ENCODE assay signal across 1 cellular context in the genomic region with DNA sequence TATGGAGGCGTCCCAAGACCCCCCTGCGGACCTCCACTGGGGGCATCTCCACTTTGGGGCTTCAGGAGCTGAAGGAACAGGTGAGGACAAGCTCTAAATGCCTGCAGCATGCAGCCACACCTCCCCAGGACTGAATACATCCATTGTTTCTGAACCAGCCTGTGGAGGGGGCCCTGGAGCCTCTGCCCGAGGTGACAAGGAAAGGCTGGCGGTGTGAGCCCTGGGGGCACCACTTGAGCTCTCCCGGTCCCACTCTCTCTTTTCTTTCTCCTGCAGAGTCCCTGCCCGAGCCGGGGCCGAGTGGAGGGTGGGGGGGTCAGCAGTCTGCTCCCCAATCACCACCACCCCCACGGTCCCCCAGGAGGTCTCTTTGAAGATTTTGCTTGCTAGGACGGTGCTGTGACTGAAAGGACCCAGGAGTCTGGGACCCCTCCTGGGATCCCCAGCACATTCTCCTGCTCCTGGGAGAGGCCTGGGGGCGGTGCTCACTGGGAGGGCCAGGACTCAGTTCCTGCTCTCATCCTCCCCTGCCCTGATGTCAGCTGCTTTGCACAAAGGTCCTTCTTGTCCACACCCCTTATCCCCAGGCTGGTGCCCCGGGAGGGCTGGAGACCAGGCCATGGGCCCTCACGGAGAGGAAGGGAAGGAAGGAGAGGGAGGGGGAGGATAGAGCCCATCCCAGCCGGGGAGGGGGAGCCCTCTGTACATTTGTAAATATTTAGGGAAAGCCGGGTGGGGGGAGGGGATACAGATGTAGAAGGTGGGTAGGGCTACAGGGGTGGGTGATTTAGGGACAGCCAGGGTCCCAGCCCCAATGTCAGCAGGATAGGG.
TF ChIP-seq lines count a peak whose summit lies in the region.

No MANE protein-coding gene starts in this region.

TF ChIP-seq in HepG2, 621 proteins besides CTCF, POLR2A, EP300 and RAD21 (continued from another document and continues in another):
- TF ChIP-seq, protein P1, sequence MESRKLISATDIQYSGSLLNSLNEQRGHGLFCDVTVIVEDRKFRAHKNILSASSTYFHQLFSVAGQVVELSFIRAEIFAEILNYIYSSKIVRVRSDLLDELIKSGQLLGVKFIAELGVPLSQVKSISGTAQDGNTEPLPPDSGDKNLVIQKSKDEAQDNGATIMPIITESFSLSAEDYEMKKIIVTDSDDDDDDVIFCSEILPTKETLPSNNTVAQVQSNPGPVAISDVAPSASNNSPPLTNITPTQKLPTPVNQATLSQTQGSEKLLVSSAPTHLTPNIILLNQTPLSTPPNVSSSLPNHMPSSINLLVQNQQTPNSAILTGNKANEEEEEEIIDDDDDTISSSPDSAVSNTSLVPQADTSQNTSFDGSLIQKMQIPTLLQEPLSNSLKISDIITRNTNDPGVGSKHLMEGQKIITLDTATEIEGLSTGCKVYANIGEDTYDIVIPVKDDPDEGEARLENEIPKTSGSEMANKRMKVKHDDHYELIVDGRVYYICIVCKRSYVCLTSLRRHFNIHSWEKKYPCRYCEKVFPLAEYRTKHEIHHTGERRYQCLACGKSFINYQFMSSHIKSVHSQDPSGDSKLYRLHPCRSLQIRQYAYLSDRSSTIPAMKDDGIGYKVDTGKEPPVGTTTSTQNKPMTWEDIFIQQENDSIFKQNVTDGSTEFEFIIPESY (CRISPR knock-in tag; IDR thresholded peaks at IDR 0.05): no peak
- TF ChIP-seq, protein P2, sequence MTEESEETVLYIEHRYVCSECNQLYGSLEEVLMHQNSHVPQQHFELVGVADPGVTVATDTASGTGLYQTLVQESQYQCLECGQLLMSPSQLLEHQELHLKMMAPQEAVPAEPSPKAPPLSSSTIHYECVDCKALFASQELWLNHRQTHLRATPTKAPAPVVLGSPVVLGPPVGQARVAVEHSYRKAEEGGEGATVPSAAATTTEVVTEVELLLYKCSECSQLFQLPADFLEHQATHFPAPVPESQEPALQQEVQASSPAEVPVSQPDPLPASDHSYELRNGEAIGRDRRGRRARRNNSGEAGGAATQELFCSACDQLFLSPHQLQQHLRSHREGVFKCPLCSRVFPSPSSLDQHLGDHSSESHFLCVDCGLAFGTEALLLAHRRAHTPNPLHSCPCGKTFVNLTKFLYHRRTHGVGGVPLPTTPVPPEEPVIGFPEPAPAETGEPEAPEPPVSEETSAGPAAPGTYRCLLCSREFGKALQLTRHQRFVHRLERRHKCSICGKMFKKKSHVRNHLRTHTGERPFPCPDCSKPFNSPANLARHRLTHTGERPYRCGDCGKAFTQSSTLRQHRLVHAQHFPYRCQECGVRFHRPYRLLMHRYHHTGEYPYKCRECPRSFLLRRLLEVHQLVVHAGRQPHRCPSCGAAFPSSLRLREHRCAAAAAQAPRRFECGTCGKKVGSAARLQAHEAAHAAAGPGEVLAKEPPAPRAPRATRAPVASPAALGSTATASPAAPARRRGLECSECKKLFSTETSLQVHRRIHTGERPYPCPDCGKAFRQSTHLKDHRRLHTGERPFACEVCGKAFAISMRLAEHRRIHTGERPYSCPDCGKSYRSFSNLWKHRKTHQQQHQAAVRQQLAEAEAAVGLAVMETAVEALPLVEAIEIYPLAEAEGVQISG (CRISPR knock-in tag; IDR thresholded peaks at IDR 0.05): no peak
- TF ChIP-seq ZFP37 (CRISPR knock-in tag; IDR thresholded peaks at IDR 0.05; ENCODE audit: borderline replicate concordance) (no peak), ZNF577 (CRISPR knock-in tag; IDR thresholded peaks at IDR 0.05; ENCODE audit: borderline replicate concordance, low read depth) (no peak), SYNCRIP (IDR thresholded peaks at IDR 0.05; ENCODE audit: insufficient read depth, low read depth, low read length) (no peak), CHD4 (IDR thresholded peaks at IDR 0.05; ENCODE audit: borderline replicate concordance, low read length) (no peak), SSRP1 (CRISPR knock-in tag; IDR thresholded peaks at IDR 0.05) (no peak), ZIK1 (CRISPR knock-in tag; IDR thresholded peaks at IDR 0.05; ENCODE audit: borderline replicate concordance, low read depth) (no peak), CENPT (CRISPR knock-in tag; IDR thresholded peaks at IDR 0.05; ENCODE audit: low read depth) (no peak), HNRNPL (IDR thresholded peaks at IDR 0.05; ENCODE audit: low read depth, low read length) (0 out of 2 replicates have a peak, but pooled peaks have one; percentile 49), ZZZ3 (CRISPR knock-in tag; IDR thresholded peaks at IDR 0.05; ENCODE audit: borderline replicate concordance) (no peak), ELF1 (CRISPR knock-in tag; IDR thresholded peaks at IDR 0.05) (no peak), IKZF4 (CRISPR knock-in tag; IDR thresholded peaks at IDR 0.05; ENCODE audit: borderline replicate concordance, low read depth, not compliant biosample characterization) (no peak), ZBTB38 (CRISPR knock-in tag; IDR thresholded peaks at IDR 0.05) (no peak), MED8 (CRISPR knock-in tag; IDR thresholded peaks at IDR 0.05; ENCODE audit: insufficient replicate concordance) (no peak), MEIS1 (CRISPR knock-in tag; IDR thresholded peaks at IDR 0.05; ENCODE audit: borderline replicate concordance) (no peak), MXD4 (CRISPR knock-in tag; IDR thresholded peaks at IDR 0.05) (no peak), ZNF431 (CRISPR knock-in tag; IDR thresholded peaks at IDR 0.05; ENCODE audit: borderline replicate concordance, low read depth) (no peak), TBX2 (CRISPR knock-in tag; IDR thresholded peaks at IDR 0.05; ENCODE audit: borderline replicate concordance) (peak; percentile 53; the same call in 1 of the 2 replicates), SIN3A (IDR thresholded peaks at IDR 0.05; ENCODE audit: borderline replicate concordance, low read depth, low read length) (no peak), ZFP41 (CRISPR knock-in tag; IDR thresholded peaks at IDR 0.05; ENCODE audit: borderline replicate concordance) (no peak), ZNF329 (CRISPR knock-in tag; IDR thresholded peaks at IDR 0.05; ENCODE audit: low read depth) (no peak), ZNF678 (CRISPR knock-in tag; IDR thresholded peaks at IDR 0.05) (0 out of 2 replicates have a peak, but pooled peaks have one; percentile 18), SRF (IDR thresholded peaks at IDR 0.05; ENCODE audit: low read depth, low read length) (no peak), SRSF1 (optimal IDR thresholded peaks at IDR 0.05; ENCODE audit: low read depth, low read length) (peak; percentile 82), ZNF501 (CRISPR knock-in tag; IDR thresholded peaks at IDR 0.05) (0 out of 2 replicates have a peak, but pooled peaks have one; percentile 36), SP4 (CRISPR knock-in tag; IDR thresholded peaks at IDR 0.05) (peak; percentile 37; the same call in 1 of the 2 replicates), JARID2 (CRISPR knock-in tag; IDR thresholded peaks at IDR 0.05; ENCODE audit: insufficient replicate concordance) (no peak), ZNF20 (CRISPR knock-in tag; IDR thresholded peaks at IDR 0.05) (no peak)
- TF ChIP-seq, protein P3, sequence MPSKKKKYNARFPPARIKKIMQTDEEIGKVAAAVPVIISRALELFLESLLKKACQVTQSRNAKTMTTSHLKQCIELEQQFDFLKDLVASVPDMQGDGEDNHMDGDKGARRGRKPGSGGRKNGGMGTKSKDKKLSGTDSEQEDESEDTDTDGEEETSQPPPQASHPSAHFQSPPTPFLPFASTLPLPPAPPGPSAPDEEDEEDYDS (CRISPR knock-in tag; IDR thresholded peaks at IDR 0.05): no peak
- TF ChIP-seq, protein P4, sequence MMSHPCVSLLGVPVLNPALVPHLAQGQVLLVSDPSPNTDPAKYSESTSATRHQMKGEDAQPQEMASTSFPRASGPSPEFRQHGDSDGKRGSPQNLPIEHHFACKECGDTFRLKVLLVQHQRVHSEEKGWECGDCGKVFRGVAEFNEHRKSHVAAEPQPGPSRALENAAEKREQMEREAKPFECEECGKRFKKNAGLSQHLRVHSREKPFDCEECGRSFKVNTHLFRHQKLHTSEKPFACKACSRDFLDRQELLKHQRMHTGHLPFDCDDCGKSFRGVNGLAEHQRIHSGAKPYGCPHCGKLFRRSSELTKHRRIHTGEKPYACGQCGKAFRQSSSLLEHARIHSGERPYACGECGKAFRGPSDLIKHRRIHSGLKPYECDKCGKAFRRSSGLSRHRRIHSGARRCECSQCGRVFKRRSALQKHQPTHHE (CRISPR knock-in tag; IDR thresholded peaks at IDR 0.05; ENCODE audit: borderline replicate concordance): no peak
- TF ChIP-seq, protein P5, sequence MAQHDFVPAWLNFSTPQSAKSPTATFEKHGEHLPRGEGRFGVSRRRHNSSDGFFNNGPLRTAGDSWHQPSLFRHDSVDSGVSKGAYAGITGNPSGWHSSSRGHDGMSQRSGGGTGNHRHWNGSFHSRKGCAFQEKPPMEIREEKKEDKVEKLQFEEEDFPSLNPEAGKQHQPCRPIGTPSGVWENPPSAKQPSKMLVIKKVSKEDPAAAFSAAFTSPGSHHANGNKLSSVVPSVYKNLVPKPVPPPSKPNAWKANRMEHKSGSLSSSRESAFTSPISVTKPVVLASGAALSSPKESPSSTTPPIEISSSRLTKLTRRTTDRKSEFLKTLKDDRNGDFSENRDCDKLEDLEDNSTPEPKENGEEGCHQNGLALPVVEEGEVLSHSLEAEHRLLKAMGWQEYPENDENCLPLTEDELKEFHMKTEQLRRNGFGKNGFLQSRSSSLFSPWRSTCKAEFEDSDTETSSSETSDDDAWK (CRISPR knock-in tag; IDR thresholded peaks at IDR 0.05): no peak
- TF ChIP-seq, protein P6, sequence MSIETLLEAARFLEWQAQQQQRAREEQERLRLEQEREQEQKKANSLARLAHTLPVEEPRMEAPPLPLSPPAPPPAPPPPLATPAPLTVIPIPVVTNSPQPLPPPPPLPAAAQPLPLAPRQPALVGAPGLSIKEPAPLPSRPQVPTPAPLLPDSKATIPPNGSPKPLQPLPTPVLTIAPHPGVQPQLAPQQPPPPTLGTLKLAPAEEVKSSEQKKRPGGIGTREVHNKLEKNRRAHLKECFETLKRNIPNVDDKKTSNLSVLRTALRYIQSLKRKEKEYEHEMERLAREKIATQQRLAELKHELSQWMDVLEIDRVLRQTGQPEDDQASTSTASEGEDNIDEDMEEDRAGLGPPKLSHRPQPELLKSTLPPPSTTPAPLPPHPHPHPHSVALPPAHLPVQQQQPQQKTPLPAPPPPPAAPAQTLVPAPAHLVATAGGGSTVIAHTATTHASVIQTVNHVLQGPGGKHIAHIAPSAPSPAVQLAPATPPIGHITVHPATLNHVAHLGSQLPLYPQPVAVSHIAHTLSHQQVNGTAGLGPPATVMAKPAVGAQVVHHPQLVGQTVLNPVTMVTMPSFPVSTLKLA (IDR thresholded peaks at IDR 0.05): no peak
- TF ChIP-seq, protein P7, sequence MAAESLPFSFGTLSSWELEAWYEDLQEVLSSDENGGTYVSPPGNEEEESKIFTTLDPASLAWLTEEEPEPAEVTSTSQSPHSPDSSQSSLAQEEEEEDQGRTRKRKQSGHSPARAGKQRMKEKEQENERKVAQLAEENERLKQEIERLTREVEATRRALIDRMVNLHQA (CRISPR knock-in tag; IDR thresholded peaks at IDR 0.05): no peak
- TF ChIP-seq, protein P8, sequence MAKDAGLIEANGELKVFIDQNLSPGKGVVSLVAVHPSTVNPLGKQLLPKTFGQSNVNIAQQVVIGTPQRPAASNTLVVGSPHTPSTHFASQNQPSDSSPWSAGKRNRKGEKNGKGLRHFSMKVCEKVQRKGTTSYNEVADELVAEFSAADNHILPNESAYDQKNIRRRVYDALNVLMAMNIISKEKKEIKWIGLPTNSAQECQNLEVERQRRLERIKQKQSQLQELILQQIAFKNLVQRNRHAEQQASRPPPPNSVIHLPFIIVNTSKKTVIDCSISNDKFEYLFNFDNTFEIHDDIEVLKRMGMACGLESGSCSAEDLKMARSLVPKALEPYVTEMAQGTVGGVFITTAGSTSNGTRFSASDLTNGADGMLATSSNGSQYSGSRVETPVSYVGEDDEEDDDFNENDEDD (CRISPR knock-in tag; IDR thresholded peaks at IDR 0.05; ENCODE audit: borderline replicate concordance): no peak
- TF ChIP-seq, protein P9, sequence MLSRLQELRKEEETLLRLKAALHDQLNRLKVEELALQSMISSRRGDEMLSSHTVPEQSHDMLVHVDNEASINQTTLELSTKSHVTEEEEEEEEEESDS (CRISPR knock-in tag; IDR thresholded peaks at IDR 0.05; ENCODE audit: borderline replicate concordance): no peak
- TF ChIP-seq, protein P10, sequence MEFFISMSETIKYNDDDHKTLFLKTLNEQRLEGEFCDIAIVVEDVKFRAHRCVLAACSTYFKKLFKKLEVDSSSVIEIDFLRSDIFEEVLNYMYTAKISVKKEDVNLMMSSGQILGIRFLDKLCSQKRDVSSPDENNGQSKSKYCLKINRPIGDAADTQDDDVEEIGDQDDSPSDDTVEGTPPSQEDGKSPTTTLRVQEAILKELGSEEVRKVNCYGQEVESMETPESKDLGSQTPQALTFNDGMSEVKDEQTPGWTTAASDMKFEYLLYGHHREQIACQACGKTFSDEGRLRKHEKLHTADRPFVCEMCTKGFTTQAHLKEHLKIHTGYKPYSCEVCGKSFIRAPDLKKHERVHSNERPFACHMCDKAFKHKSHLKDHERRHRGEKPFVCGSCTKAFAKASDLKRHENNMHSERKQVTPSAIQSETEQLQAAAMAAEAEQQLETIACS (CRISPR knock-in tag; IDR thresholded peaks at IDR 0.05): no peak
- TF ChIP-seq, protein P11, sequence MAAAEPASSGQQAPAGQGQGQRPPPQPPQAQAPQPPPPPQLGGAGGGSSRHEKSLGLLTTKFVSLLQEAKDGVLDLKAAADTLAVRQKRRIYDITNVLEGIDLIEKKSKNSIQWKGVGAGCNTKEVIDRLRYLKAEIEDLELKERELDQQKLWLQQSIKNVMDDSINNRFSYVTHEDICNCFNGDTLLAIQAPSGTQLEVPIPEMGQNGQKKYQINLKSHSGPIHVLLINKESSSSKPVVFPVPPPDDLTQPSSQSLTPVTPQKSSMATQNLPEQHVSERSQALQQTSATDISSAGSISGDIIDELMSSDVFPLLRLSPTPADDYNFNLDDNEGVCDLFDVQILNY (CRISPR knock-in tag; conservative IDR thresholded peaks at IDR 0.05): no peak
- TF ChIP-seq, protein P12, sequence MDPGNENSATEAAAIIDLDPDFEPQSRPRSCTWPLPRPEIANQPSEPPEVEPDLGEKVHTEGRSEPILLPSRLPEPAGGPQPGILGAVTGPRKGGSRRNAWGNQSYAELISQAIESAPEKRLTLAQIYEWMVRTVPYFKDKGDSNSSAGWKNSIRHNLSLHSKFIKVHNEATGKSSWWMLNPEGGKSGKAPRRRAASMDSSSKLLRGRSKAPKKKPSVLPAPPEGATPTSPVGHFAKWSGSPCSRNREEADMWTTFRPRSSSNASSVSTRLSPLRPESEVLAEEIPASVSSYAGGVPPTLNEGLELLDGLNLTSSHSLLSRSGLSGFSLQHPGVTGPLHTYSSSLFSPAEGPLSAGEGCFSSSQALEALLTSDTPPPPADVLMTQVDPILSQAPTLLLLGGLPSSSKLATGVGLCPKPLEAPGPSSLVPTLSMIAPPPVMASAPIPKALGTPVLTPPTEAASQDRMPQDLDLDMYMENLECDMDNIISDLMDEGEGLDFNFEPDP (CRISPR knock-in tag; conservative IDR thresholded peaks at IDR 0.05): no peak
- TF ChIP-seq, protein P13, sequence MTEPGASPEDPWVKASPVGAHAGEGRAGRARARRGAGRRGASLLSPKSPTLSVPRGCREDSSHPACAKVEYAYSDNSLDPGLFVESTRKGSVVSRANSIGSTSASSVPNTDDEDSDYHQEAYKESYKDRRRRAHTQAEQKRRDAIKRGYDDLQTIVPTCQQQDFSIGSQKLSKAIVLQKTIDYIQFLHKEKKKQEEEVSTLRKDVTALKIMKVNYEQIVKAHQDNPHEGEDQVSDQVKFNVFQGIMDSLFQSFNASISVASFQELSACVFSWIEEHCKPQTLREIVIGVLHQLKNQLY (CRISPR knock-in tag; IDR thresholded peaks at IDR 0.05): no peak
- TF ChIP-seq, protein P14, sequence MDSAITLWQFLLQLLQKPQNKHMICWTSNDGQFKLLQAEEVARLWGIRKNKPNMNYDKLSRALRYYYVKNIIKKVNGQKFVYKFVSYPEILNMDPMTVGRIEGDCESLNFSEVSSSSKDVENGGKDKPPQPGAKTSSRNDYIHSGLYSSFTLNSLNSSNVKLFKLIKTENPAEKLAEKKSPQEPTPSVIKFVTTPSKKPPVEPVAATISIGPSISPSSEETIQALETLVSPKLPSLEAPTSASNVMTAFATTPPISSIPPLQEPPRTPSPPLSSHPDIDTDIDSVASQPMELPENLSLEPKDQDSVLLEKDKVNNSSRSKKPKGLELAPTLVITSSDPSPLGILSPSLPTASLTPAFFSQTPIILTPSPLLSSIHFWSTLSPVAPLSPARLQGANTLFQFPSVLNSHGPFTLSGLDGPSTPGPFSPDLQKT (CRISPR knock-in tag; IDR thresholded peaks at IDR 0.05; ENCODE audit: borderline replicate concordance): no peak
